ENCODE assay signal across 1 cellular context in genomic region chr5:150350524-150351344, GRCh38.
TF ChIP-seq lines count a peak whose summit lies in the region.

No MANE protein-coding gene starts in this region.

TF ChIP-seq in WTC11, 78 proteins besides CTCF, POLR2A, EP300 and RAD21 (continued from another document):
- TF ChIP-seq PRDM15 (CRISPR knock-in tag; IDR thresholded peaks at IDR 0.05) = no peak
- TF ChIP-seq ATF3 (CRISPR knock-in tag; conservative IDR thresholded peaks at IDR 0.05) = no peak
- TF ChIP-seq ZNF425 (CRISPR knock-in tag; conservative IDR thresholded peaks at IDR 0.05) = no peak
- TF ChIP-seq IRF1 (CRISPR knock-in tag; IDR thresholded peaks at IDR 0.05) = no peak
- no peak for TF ChIP-seq NFYB (CRISPR knock-in tag; conservative IDR thresholded peaks at IDR 0.05; ENCODE audit: low read depth)
- TF ChIP-seq MXD4 (CRISPR knock-in tag; IDR thresholded peaks at IDR 0.05; ENCODE audit: borderline replicate concordance) = no peak
- no peak for TF ChIP-seq ZNF138 (CRISPR knock-in tag; conservative IDR thresholded peaks at IDR 0.05)
- no peak for TF ChIP-seq E2F4 (CRISPR knock-in tag; IDR thresholded peaks at IDR 0.05; ENCODE audit: borderline replicate concordance, low read depth)
- TF ChIP-seq SP1 (CRISPR knock-in tag; conservative IDR thresholded peaks at IDR 0.05) = 0 out of 2 replicates have a peak, but pooled peaks have one; percentile 48
- TF ChIP-seq FOXP1 (CRISPR knock-in tag; IDR thresholded peaks at IDR 0.05; ENCODE audit: borderline replicate concordance) = 0 out of 2 replicates have a peak, but pooled peaks have one; percentile 68
- no peak for TF ChIP-seq GRHL2 (CRISPR knock-in tag; IDR thresholded peaks at IDR 0.05; ENCODE audit: insufficient replicate concordance, severe bottlenecking)
- TF ChIP-seq FOXP4 (CRISPR knock-in tag; IDR thresholded peaks at IDR 0.05) = 0 out of 2 replicates have a peak, but pooled peaks have one; percentile 20
- TF ChIP-seq ZNF263 (CRISPR knock-in tag; IDR thresholded peaks at IDR 0.05; ENCODE audit: low read depth) = no peak
- no peak for TF ChIP-seq STAT6 (CRISPR knock-in tag; conservative IDR thresholded peaks at IDR 0.05; ENCODE audit: low read depth)
- peak; percentile 35; the same call in 1 of the 2 replicates for TF ChIP-seq ZNF423 (CRISPR knock-in tag; IDR thresholded peaks at IDR 0.05)
- TF ChIP-seq ETV6 (CRISPR knock-in tag; IDR thresholded peaks at IDR 0.05) = 0 out of 2 replicates have a peak, but pooled peaks have one; percentile 27
- no peak for TF ChIP-seq TCF7 (CRISPR knock-in tag; IDR thresholded peaks at IDR 0.05; ENCODE audit: low read depth)
- TF ChIP-seq OVOL2 (CRISPR knock-in tag; IDR thresholded peaks at IDR 0.05; ENCODE audit: borderline replicate concordance) = no peak
- TF ChIP-seq SMAD4 (CRISPR knock-in tag; IDR thresholded peaks at IDR 0.05) = no peak
- TF ChIP-seq ELF4 (CRISPR knock-in tag; IDR thresholded peaks at IDR 0.05; ENCODE audit: low read depth) = no peak
- TF ChIP-seq NR1H2 (CRISPR knock-in tag; IDR thresholded peaks at IDR 0.05) = no peak
- TF ChIP-seq CBFB (CRISPR knock-in tag; IDR thresholded peaks at IDR 0.05; ENCODE audit: low read depth) = no peak
- no peak for TF ChIP-seq SOX15 (CRISPR knock-in tag; IDR thresholded peaks at IDR 0.05)
- no peak for TF ChIP-seq ZNF532 (CRISPR knock-in tag; IDR thresholded peaks at IDR 0.05; ENCODE audit: borderline replicate concordance)
- peak; percentile 96 for TF ChIP-seq ESRRA (CRISPR knock-in tag; IDR thresholded peaks at IDR 0.05; ENCODE audit: borderline replicate concordance)
- no peak for TF ChIP-seq ZBTB21 (CRISPR knock-in tag; IDR thresholded peaks at IDR 0.05; ENCODE audit: borderline replicate concordance)
- no peak for TF ChIP-seq TEAD4 (CRISPR knock-in tag; IDR thresholded peaks at IDR 0.05)
- no peak for TF ChIP-seq ZNF416 (CRISPR knock-in tag; IDR thresholded peaks at IDR 0.05)
- TF ChIP-seq RORB (CRISPR knock-in tag; IDR thresholded peaks at IDR 0.05) = no peak
TF ChIP-seq in WTC11: peak in this region for 9.
